ENCODE assay signal across 11 cellular contexts in genomic region chr2:170022692-170023091, GRCh38.
DNase-seq lines count a peak whose midpoint lies in the region; ATAC-seq, FAIRE-seq and TF ChIP-seq lines count a peak whose summit lies in the region.
"Had no signal": no experiment of that assay in that cellular context is flagged by ENCODE, and none has a peak within 500 bp of the region (broad histone marks: within the 10 kb centered on the region; RNA-seq: fewer than 3 reads in every experiment).

No MANE protein-coding gene starts in this region.

- H3K9ac ChIP-seq in PC-3 (ENCODE audit: low read length) = no peak overlapping the region

- no TSS peak for BruUV-seq in PC-3 (replicated peaks; lab: Mats Ljungman, UMichigan)

- CTCF ChIA-PET in HEK293 (lab: Yijun Ruan, JAX) (interaction anchor here (1.7 kb wide), 1 partner anchor 12 kb away, joined by 6 read pairs; no protein-coding TSS in a partner anchor), PC-3 (lab: Charles Lee) (no interaction called here)

- intact Hi-C loops in PC-3 (cut with micrococcal nuclease) = no loop called here
- intact Hi-C loops in activated CD4-positive, alpha-beta T cell treated with anti-CD3 and anti-CD28 coated beads, Interleukin-2, amount 10 ng/mL, durations not matched to agents 24 days and 14 days (cut with micrococcal nuclease) = no loop called here
- intact Hi-C loops in activated T-helper 1 cell treated with anti-CD3 and anti-CD28 coated beads, Interleukin-12 subunit alpha, Interleukin-12 subunit beta, Interleukin-2, Interleukin-4 antibody, amounts not matched to agents 30 ng/mL and 10 ng/mL and 1 ng/mL, durations not matched to agents 14 hours and 24 hours and 36 hours (cut with micrococcal nuclease) = no loop called here

- H3K9me2 ChIP-seq in PC-3 (replicated peaks; ENCODE audit: low read length) = no peaks in the 10 kb centered on the region

- H3K36me3 ChIP-seq in HEK293 (ENCODE audit: control insufficient read depth in 2 of 2, insufficient read depth in 1 of 2, low read length in 2 of 2) (peaks cover 0 to 5% of the 10 kb centered on the region in 2 experiments; a peak in 1 of 3 replicates), PC-3 (ENCODE audit: low read depth, low read length) (no peaks in the 10 kb centered on the region)

- H3K9me3 ChIP-seq in HEK293 (ENCODE audit: control insufficient read depth, insufficient read depth, low read depth, low read length) (no peaks in the 10 kb centered on the region), PC-3 (ENCODE audit: low read length) (no peaks in the 10 kb centered on the region)

- no peak overlapping the region for H3K4me3 Mint-ChIP-seq in activated CD4-positive, alpha-beta T cell treated with anti-CD3 and anti-CD28 coated beads, Interleukin-2, amount 10 ng/mL, durations not matched to agents 24 days and 14 days
- H3K4me3 Mint-ChIP-seq in activated T-helper 1 cell treated with anti-CD3 and anti-CD28 coated beads, Interleukin-12 subunit alpha, Interleukin-12 subunit beta, Interleukin-2, Interleukin-4 antibody, amounts not matched to agents 30 ng/mL and 10 ng/mL and 1 ng/mL, durations not matched to agents 14 hours and 24 hours and 36 hours = no peak overlapping the region
- H3K4me3 Mint-ChIP-seq: central memory CD8-positive, alpha-beta T cell; natural killer cell treated with Interleukin-12 subunit alpha and Interleukin-12 subunit beta and Interleukin-15 and Interleukin-18, amount 100 ng/mL, for 72 hours had no signal

- H3K27ac ChIP-seq in HEK293 (ENCODE audit: extremely low read depth, low read depth, low read length) = no peak overlapping the region
- H3K27ac ChIP-seq in PC-3 (ENCODE audit: low read length) = no peak overlapping the region

- DNase-seq in AG09309 (ENCODE audit: low read depth) (peak; percentile 55), PC-3 (peak; percentile 68), fibroblast of the aortic adventitia (ENCODE audit: low read depth) (peak; percentile 60), GM19240 (ENCODE audit: insufficient read length, low spot score) (no peak), frontal cortex (ENCODE audit: low spot score in 2 of 2) (no peak)
- DNase-seq in activated CD4-positive, alpha-beta T cell treated with anti-CD3 and anti-CD28 coated beads, Interleukin-2, amount 10 ng/mL, durations not matched to agents 24 days and 14 days = no peak
- DNase-seq in activated T-helper 1 cell treated with anti-CD3 and anti-CD28 coated beads, Interleukin-12 subunit alpha, Interleukin-12 subunit beta, Interleukin-2, Interleukin-4 antibody, amounts not matched to agents 30 ng/mL and 10 ng/mL and 1 ng/mL, durations not matched to agents 14 hours and 24 hours and 36 hours (ENCODE audit: low spot score) = no peak
- DNase-seq: hypothalamus had no signal

- POLR2A ChIA-PET in HEK293 (lab: Yijun Ruan, JAX) = no interaction called here
- POLR2A ChIA-PET in PC-3 (lab: Charles Lee; ENCODE audit: unreplicated experiment) = no interaction called here

- H3K27ac Mint-ChIP-seq in activated CD4-positive, alpha-beta T cell treated with anti-CD3 and anti-CD28 coated beads, Interleukin-2, amount 10 ng/mL, durations not matched to agents 24 days and 14 days = no peak overlapping the region
- H3K27ac Mint-ChIP-seq in activated T-helper 1 cell treated with anti-CD3 and anti-CD28 coated beads, Interleukin-12 subunit alpha, Interleukin-12 subunit beta, Interleukin-2, Interleukin-4 antibody, amounts not matched to agents 30 ng/mL and 10 ng/mL and 1 ng/mL, durations not matched to agents 14 hours and 24 hours and 36 hours = no peak overlapping the region
- H3K27ac Mint-ChIP-seq: natural killer cell treated with Interleukin-12 subunit alpha and Interleukin-12 subunit beta and Interleukin-15 and Interleukin-18, amount 100 ng/mL, for 72 hours had no signal

- no peaks in the 10 kb centered on the region for H3K36me3 Mint-ChIP-seq in activated CD4-positive, alpha-beta T cell treated with anti-CD3 and anti-CD28 coated beads, Interleukin-2, amount 10 ng/mL, durations not matched to agents 24 days and 14 days (ENCODE audit: low read depth)
- H3K36me3 Mint-ChIP-seq in activated T-helper 1 cell treated with anti-CD3 and anti-CD28 coated beads, Interleukin-12 subunit alpha, Interleukin-12 subunit beta, Interleukin-2, Interleukin-4 antibody, amounts not matched to agents 30 ng/mL and 10 ng/mL and 1 ng/mL, durations not matched to agents 14 hours and 24 hours and 36 hours (ENCODE audit: low read depth) = no peaks in the 10 kb centered on the region

- H3K4me3 ChIP-seq in AG09309 (ENCODE audit: control insufficient read depth, low read depth, low read length) (no peak overlapping the region), HEK293 (ENCODE audit: low read depth, low read length) (no peak overlapping the region), PC-3 (ENCODE audit: low read length) (no peak overlapping the region), fibroblast of the aortic adventitia (ENCODE audit: low read depth, low read length) (no peak overlapping the region)

- no peak overlapping the region for H2AFZ ChIP-seq in PC-3 (ENCODE audit: low read length)

- no peaks in the 10 kb centered on the region for H3K27me3 Mint-ChIP-seq in activated CD4-positive, alpha-beta T cell treated with anti-CD3 and anti-CD28 coated beads, Interleukin-2, amount 10 ng/mL, durations not matched to agents 24 days and 14 days
- H3K27me3 Mint-ChIP-seq in activated T-helper 1 cell treated with anti-CD3 and anti-CD28 coated beads, Interleukin-12 subunit alpha, Interleukin-12 subunit beta, Interleukin-2, Interleukin-4 antibody, amounts not matched to agents 30 ng/mL and 10 ng/mL and 1 ng/mL, durations not matched to agents 14 hours and 24 hours and 36 hours (ENCODE audit: insufficient read depth) = no peaks in the 10 kb centered on the region
- H3K27me3 Mint-ChIP-seq: central memory CD8-positive, alpha-beta T cell; natural killer cell treated with Interleukin-12 subunit alpha and Interleukin-12 subunit beta and Interleukin-15 and Interleukin-18, amount 100 ng/mL, for 72 hours had no signal

- H3F3A ChIP-seq in PC-3 (ENCODE audit: low read length, unreplicated experiment) = no peaks in the 10 kb centered on the region

- H3K4me2 ChIP-seq in PC-3 (ENCODE audit: low read length) = no peak overlapping the region

- FAIRE-seq in frontal cortex (lab: Jason Lieb, UNC) = no peak

- ATAC-seq in PC-3 = peak; percentile 62
- ATAC-seq: natural killer cell treated with Interleukin-12 subunit alpha and Interleukin-12 subunit beta and Interleukin-15 and Interleukin-18, amount 100 ng/mL, for 72 hours had no signal

- no peaks in the 10 kb centered on the region for H3K79me2 ChIP-seq in PC-3 (ENCODE audit: low read length)

- H3K4me1 ChIP-seq in HEK293 (ENCODE audit: control insufficient read depth, insufficient read depth, low read length) (no peaks in the 10 kb centered on the region), PC-3 (ENCODE audit: insufficient read depth, low read length) (no peaks in the 10 kb centered on the region)

- H4K20me1 ChIP-seq in PC-3 (ENCODE audit: low read length) = no peaks in the 10 kb centered on the region

- no peaks in the 10 kb centered on the region for H3K4me1 Mint-ChIP-seq in activated CD4-positive, alpha-beta T cell treated with anti-CD3 and anti-CD28 coated beads, Interleukin-2, amount 10 ng/mL, durations not matched to agents 24 days and 14 days
- no peaks in the 10 kb centered on the region for H3K4me1 Mint-ChIP-seq in activated T-helper 1 cell treated with anti-CD3 and anti-CD28 coated beads, Interleukin-12 subunit alpha, Interleukin-12 subunit beta, Interleukin-2, Interleukin-4 antibody, amounts not matched to agents 30 ng/mL and 10 ng/mL and 1 ng/mL, durations not matched to agents 14 hours and 24 hours and 36 hours (ENCODE audit: low read depth)
- H3K4me1 Mint-ChIP-seq: central memory CD8-positive, alpha-beta T cell had no signal

- no peaks in the 10 kb centered on the region for H3K27me3 ChIP-seq in PC-3 (ENCODE audit: low read length)

- H3K9me3 Mint-ChIP-seq in activated CD4-positive, alpha-beta T cell treated with anti-CD3 and anti-CD28 coated beads, Interleukin-2, amount 10 ng/mL, durations not matched to agents 24 days and 14 days = no peaks in the 10 kb centered on the region
- no peaks in the 10 kb centered on the region for H3K9me3 Mint-ChIP-seq in activated T-helper 1 cell treated with anti-CD3 and anti-CD28 coated beads, Interleukin-12 subunit alpha, Interleukin-12 subunit beta, Interleukin-2, Interleukin-4 antibody, amounts not matched to agents 30 ng/mL and 10 ng/mL and 1 ng/mL, durations not matched to agents 14 hours and 24 hours and 36 hours
- H3K9me3 Mint-ChIP-seq: central memory CD8-positive, alpha-beta T cell; natural killer cell treated with Interleukin-12 subunit alpha and Interleukin-12 subunit beta and Interleukin-15 and Interleukin-18, amount 100 ng/mL, for 72 hours had no signal

- TF ChIP-seq CTCF in AG09309 (IDR thresholded peaks at IDR 0.05; ENCODE audit: control insufficient read depth, insufficient read depth, low read depth, low read length, missing control alignments) (no peak), HEK293 (tag by site-specific recombination; IDR thresholded peaks at IDR 0.05) (no peak), PC-3 (conservative IDR thresholded peaks at IDR 0.05; ENCODE audit: low read depth, low read length) (no peak), fibroblast of the aortic adventitia (IDR thresholded peaks at IDR 0.05; ENCODE audit: insufficient read depth, low read length) (no peak)

TF ChIP-seq in HEK293, 187 proteins besides CTCF, POLR2A, EP300 and RAD21:
- no peak for TF ChIP-seq RBAK (tag by site-specific recombination; IDR thresholded peaks at IDR 0.05)
- 0 out of 2 replicates have a peak, but pooled peaks have one; percentile 21 for TF ChIP-seq KLF8 (tag by site-specific recombination; IDR thresholded peaks at IDR 0.05)

Comparison
In these comparisons a context has a peak if more than half of its experiments do, and no peak if none do; other contexts are left out.
1. DNase-seq: peak in AG09309 (single experiment), PC-3 (single experiment) and fibroblast of the aortic adventitia (single experiment); none in GM19240 (single experiment), activated CD4-positive, alpha-beta T cell treated with anti-CD3 and anti-CD28 coated beads, Interleukin-2, amount 10 ng/mL, durations not matched to agents 24 days and 14 days (single experiment), frontal cortex (0 of 2) and activated T-helper 1 cell treated with anti-CD3 and anti-CD28 coated beads, Interleukin-12 subunit alpha, Interleukin-12 subunit beta, Interleukin-2, Interleukin-4 antibody, amounts not matched to agents 30 ng/mL and 10 ng/mL and 1 ng/mL, durations not matched to agents 14 hours and 24 hours and 36 hours (single experiment).